ENCODE assay signal across 31 cellular contexts in the genomic region with DNA sequence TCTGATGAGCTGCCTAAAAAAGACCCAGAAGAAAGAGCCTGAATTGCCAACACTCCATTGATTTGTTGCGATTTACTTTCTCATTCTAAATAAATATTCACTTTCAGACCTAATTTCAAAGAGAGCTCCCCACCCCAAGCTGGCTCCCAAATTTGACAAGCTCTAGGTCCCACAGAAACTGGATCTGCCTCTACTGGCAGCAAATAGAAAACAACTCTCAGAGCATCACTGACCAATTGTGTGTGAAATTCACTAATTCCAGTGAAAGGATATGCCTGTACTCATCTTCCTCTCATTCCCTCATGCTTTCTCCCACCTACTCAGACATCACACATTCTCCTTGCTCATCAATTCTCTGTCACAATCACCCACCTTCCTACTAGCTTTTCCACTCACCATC.
"Had no signal": no experiment of that assay in that cellular context is flagged by ENCODE, and none has a peak within 500 bp of the region (broad histone marks: within the 10 kb centered on the region; RNA-seq: fewer than 3 reads in every experiment).

No MANE protein-coding gene starts in this region.

- ATAC-seq: activated T-cell treated with anti-CD3 and anti-CD28 coated beads, Interleukin-2, amount 50 U/mL, for 4 hours; activated T-helper 17 cell treated with anti-CD3 and anti-CD28 coated beads, Interleukin-2, amount 50 U/mL, for 72 hours; body of pancreas; effector memory CD8-positive, alpha-beta T cell; esophagus mucosa; gastrocnemius medialis; heart right ventricle had no signal

- DNase-seq: activated CD4-positive, alpha-beta memory T cell treated with anti-CD3 and anti-CD28 coated beads, Interleukin-2, amount 10 ng/mL, durations not matched to agents 7 days and 5 days; activated CD4-positive, alpha-beta T cell treated with anti-CD3 and anti-CD28 coated beads for 1 hour; activated CD4-positive, alpha-beta T cell treated with anti-CD3 and anti-CD28 coated beads for 4 hours; activated CD4-positive, alpha-beta T cell treated with anti-CD3 and anti-CD28 coated beads, Interleukin-2, amount 10 ng/mL, durations not matched to agents 7 days and 5 days; activated CD4-positive, alpha-beta T cell treated with anti-CD3 and anti-CD28 coated beads, Interleukin-2, amount 50 U/mL, for 4 hours; activated CD8-positive, alpha-beta memory T cell treated with anti-CD3 and anti-CD28 coated beads, Interleukin-2, amount 50 U/mL, for 48 hours; activated effector memory CD4-positive, alpha-beta T cell treated with Interleukin-2 at 50 U/mL for 16 hours; activated gamma-delta T cell treated with Interleukin-2 at 50 U/mL for 16 hours; activated naive CD4-positive, alpha-beta T cell treated with anti-CD3 and anti-CD28 coated beads, Interleukin-2, amount 50 U/mL, for 16 hours; activated naive CD4-positive, alpha-beta T cell treated with Interleukin-2 at 50 U/mL for 16 hours; activated T-cell treated with anti-CD3 and anti-CD28 coated beads for 4 hours; activated T-cell treated with anti-CD3 and anti-CD28 coated beads, Interleukin-2, amount 50 U/mL, for 4 hours; amniotic stem cell; anterior cingulate cortex; body of pancreas; caudate nucleus; cortex of kidney; dermis blood vessel endothelial cell; effector CD4-positive, alpha-beta T cell; effector memory CD8-positive, alpha-beta T cell; foreskin fibroblast; gastrocnemius medialis; heart right ventricle; T-helper 2 cell had no signal

- H3K27me3 Mint-ChIP-seq: activated CD4-positive, alpha-beta memory T cell treated with anti-CD3 and anti-CD28 coated beads, Interleukin-2, amount 10 ng/mL, durations not matched to agents 7 days and 5 days; activated CD4-positive, alpha-beta T cell treated with anti-CD3 and anti-CD28 coated beads, Interleukin-2, amount 10 ng/mL, durations not matched to agents 7 days and 5 days; effector memory CD8-positive, alpha-beta T cell had no signal

- FAIRE-seq: colon, endometrium, endothelial cell of umbilical vein had no signal

- H3K4me3 ChIP-seq: body of pancreas, gastrocnemius medialis, heart right ventricle had no signal

- H3K4me3 Mint-ChIP-seq: activated CD4-positive, alpha-beta memory T cell treated with anti-CD3 and anti-CD28 coated beads, Interleukin-2, amount 10 ng/mL, durations not matched to agents 7 days and 5 days; activated CD4-positive, alpha-beta T cell treated with anti-CD3 and anti-CD28 coated beads, Interleukin-2, amount 10 ng/mL, durations not matched to agents 7 days and 5 days; activated naive CD8-positive, alpha-beta T cell; activated T-cell treated with anti-CD3 and anti-CD28 coated beads, Interleukin-2, amount 50 U/mL, for 4 hours; activated T-helper 17 cell treated with anti-CD3 and anti-CD28 coated beads, Interleukin-2, amount 50 U/mL, for 72 hours; effector memory CD8-positive, alpha-beta T cell had no signal

- H3K9me3 Mint-ChIP-seq: activated CD4-positive, alpha-beta memory T cell treated with anti-CD3 and anti-CD28 coated beads, Interleukin-2, amount 10 ng/mL, durations not matched to agents 7 days and 5 days; activated T-helper 17 cell treated with anti-CD3 and anti-CD28 coated beads, Interleukin-2, amount 50 U/mL, for 72 hours had no signal

- H3K9me3 ChIP-seq: body of pancreas, gastrocnemius medialis had no signal

- H3K27ac ChIP-seq: body of pancreas, epithelial cell of prostate, gastrocnemius medialis, heart right ventricle had no signal

- H3K4me1 Mint-ChIP-seq: activated CD4-positive, alpha-beta memory T cell treated with anti-CD3 and anti-CD28 coated beads, Interleukin-2, amount 10 ng/mL, durations not matched to agents 7 days and 5 days; activated CD4-positive, alpha-beta T cell treated with anti-CD3 and anti-CD28 coated beads, Interleukin-2, amount 10 ng/mL, durations not matched to agents 7 days and 5 days; activated T-helper 17 cell treated with anti-CD3 and anti-CD28 coated beads, Interleukin-2, amount 50 U/mL, for 72 hours had no signal

- H3K27ac Mint-ChIP-seq: activated CD4-positive, alpha-beta memory T cell treated with anti-CD3 and anti-CD28 coated beads, Interleukin-2, amount 10 ng/mL, durations not matched to agents 7 days and 5 days; activated CD4-positive, alpha-beta T cell treated with anti-CD3 and anti-CD28 coated beads, Interleukin-2, amount 10 ng/mL, durations not matched to agents 7 days and 5 days; activated naive CD8-positive, alpha-beta T cell; activated T-helper 17 cell treated with anti-CD3 and anti-CD28 coated beads, Interleukin-2, amount 50 U/mL, for 72 hours; effector memory CD8-positive, alpha-beta T cell had no signal

- H3K27me3 ChIP-seq: body of pancreas, gastrocnemius medialis had no signal

- H3K36me3 ChIP-seq: gastrocnemius medialis, heart right ventricle had no signal

- H3K4me1 ChIP-seq: body of pancreas, gastrocnemius medialis, heart right ventricle had no signal

- H3K36me3 Mint-ChIP-seq: activated naive CD8-positive, alpha-beta T cell had no signal
